20 cellular contexts compared by ENCODE assay signal in the genomic region with DNA sequence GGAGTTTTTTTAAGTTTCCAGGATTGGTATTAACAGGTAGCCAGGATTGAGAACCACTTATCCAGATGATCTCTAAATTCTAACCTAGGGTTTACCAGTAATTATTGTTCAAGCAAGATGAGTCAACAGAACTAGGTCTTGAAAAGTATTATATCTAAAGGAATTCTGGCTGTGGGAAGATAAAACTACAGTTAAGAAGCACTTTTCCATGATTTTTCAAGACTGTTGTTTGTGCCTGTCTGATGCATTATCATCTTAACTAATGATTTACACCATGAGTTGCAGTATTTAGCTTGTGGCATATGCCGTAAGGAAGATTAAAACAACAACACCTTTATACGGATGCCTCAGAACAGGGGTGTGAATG.
"Had no signal": no experiment of that assay in that cellular context is flagged by ENCODE, and none has a peak within 500 bp of the region (broad histone marks: within the 10 kb centered on the region; RNA-seq: fewer than 3 reads in every experiment).

No MANE protein-coding gene starts in this region.

- ATAC-seq: activated CD8-positive, alpha-beta T cell treated with anti-CD3 and anti-CD28 coated beads for 36 hours; left lobe of liver had no signal

- H3K4me1 ChIP-seq: right atrium auricular region, vagina had no signal

- H3K36me3 ChIP-seq: right atrium auricular region, transverse colon, vagina had no signal

- H3K27me3 ChIP-seq: right atrium auricular region, transverse colon, vagina had no signal

- H3K4me3 ChIP-seq: lung, right atrium auricular region, transverse colon, vagina had no signal

- H3K9me3 ChIP-seq: right atrium auricular region, transverse colon, vagina had no signal

- FAIRE-seq: keratinocyte had no signal

- DNase-seq: activated CD4-positive, alpha-beta T cell treated with anti-CD3 and anti-CD28 coated beads, Interleukin-2, amount 10 ng/mL, durations not matched to agents 24 days and 14 days; activated CD4-positive, CD25-positive, alpha-beta regulatory T cell; activated CD8-positive, alpha-beta T cell treated with anti-CD3 and anti-CD28 coated beads for 36 hours; activated naive CD4-positive, alpha-beta T cell treated with Interleukin-2 at 50 U/mL for 16 hours; activated naive CD8-positive, alpha-beta T cell treated with anti-CD3 and anti-CD28 coated beads, Interleukin-2, amount 10 ng/mL, durations not matched to agents 7 days and 5 days; activated T-cell treated with anti-CD3 and anti-CD28 coated beads, Interleukin-2, amount 50 U/mL, for 24 hours; caudate nucleus; erythroblast; foreskin melanocyte; glutamatergic neuron; hypothalamus; nephron progenitor cell; occipital lobe; stimulated activated CD4-positive, alpha-beta T cell treated with anti-CD3 and anti-CD28 coated beads, Interleukin-2, amount 100 ng/mL, for 24 hours; transverse colon had no signal

- H3K27ac ChIP-seq: right atrium auricular region, transverse colon, vagina had no signal
